Comparison of ENCODE assay signal across 25 cellular contexts in the genomic region with DNA sequence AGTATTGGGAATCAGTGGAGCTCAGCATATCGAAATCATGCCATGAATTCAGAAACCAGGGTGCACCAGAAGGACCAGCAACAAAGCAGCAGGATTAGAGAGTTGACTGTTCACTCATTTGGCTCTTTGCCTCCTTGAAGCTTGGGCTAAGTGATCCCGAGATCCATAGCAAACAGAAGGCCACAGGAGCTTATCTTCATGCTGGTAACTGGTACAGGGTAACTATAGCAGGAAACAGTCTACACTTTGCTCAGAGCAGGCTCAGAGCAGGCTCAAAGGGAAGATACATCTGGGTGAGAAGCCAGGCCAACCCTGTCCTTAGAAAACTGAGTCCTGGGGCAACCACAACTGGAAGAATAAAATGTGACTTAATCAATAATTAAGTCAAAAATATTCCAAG.
"Had no signal": no experiment of that assay in that cellular context is flagged by ENCODE, and none has a peak within 500 bp of the region (broad histone marks: within the 10 kb centered on the region; RNA-seq: fewer than 3 reads in every experiment).

No MANE protein-coding gene starts in this region.

- H3K27me3 ChIP-seq: neutrophil, pancreas, right lobe of liver, sigmoid colon, thyroid gland, tibial nerve, upper lobe of left lung, vagina had no signal

- H3K4me3 ChIP-seq: pancreas, prostate gland, right lobe of liver, sigmoid colon, smooth muscle cell, spleen, thoracic aorta, thyroid gland, tibial nerve, upper lobe of left lung, vagina had no signal

- H3K4me1 ChIP-seq: pancreas, prostate gland, right lobe of liver, sigmoid colon, spleen, thyroid gland, tibial nerve, upper lobe of left lung, vagina had no signal

- H3K36me3 ChIP-seq: neutrophil, pancreas, prostate gland, right lobe of liver, sigmoid colon, spleen, thoracic aorta, thyroid gland, tibial nerve, upper lobe of left lung, vagina had no signal

- H3K9me3 ChIP-seq: neutrophil, pancreas, prostate gland, right lobe of liver, sigmoid colon, spleen, thoracic aorta, thyroid gland, tibial nerve, upper lobe of left lung, vagina had no signal

- H3K4me2 ChIP-seq: smooth muscle cell had no signal

- H3K27ac ChIP-seq: neutrophil, pancreas, prostate gland, right lobe of liver, sigmoid colon, spleen, thoracic aorta, thyroid gland, tibial nerve, upper lobe of left lung, vagina had no signal

- DNase-seq: naive thymus-derived CD4-positive, alpha-beta T cell; natural killer cell; nucleus accumbens; pancreas; retina; right cardiac atrium; right lobe of liver; sigmoid colon; spleen; stimulated activated CD4-positive, alpha-beta T cell treated with anti-CD3 and anti-CD28 coated beads, Interleukin-12 subunit alpha, Interleukin-12 subunit beta, amount 100 ng/mL, for 4 hours; stimulated activated CD4-positive, alpha-beta T cell treated with anti-CD3 and anti-CD28 coated beads, Interleukin-1b, Interleukin-23, amount 100 ng/mL, for 48 hours; stimulated activated CD4-positive, alpha-beta T cell treated with anti-CD3 and anti-CD28 coated beads, Interleukin-4, amount 100 ng/mL, for 1 hour; stimulated activated CD4-positive, alpha-beta T cell treated with anti-CD3 and anti-CD28 coated beads, Interleukin-4, amount 100 ng/mL, for 4 hours; stimulated activated CD8-positive, alpha-beta memory T cell treated with anti-CD3 and anti-CD28 coated beads, Interleukin-4, amount 100 ng/mL, for 48 hours; stimulated activated naive CD4-positive, alpha-beta T cell; stimulated activated naive CD8-positive, alpha-beta T cell treated with anti-CD3 and anti-CD28 coated beads, Interleukin-15, amount 100 ng/mL, for 72 hours; stimulated activated naive CD8-positive, alpha-beta T cell treated with anti-CD3 and anti-CD28 coated beads, Interleukin-15, Interleukin-2, amounts not matched to agents 100 U/mL and 50 U/mL, for 24 hours; thyroid gland; upper lobe of left lung had no signal
